18 cellular contexts compared by ENCODE assay signal in genomic region chr3:172302176-172302575, GRCh38.
DNase-seq lines count a peak whose midpoint lies in the region; ATAC-seq and TF ChIP-seq lines count a peak whose summit lies in the region.
"Had no signal": no experiment of that assay in that cellular context is flagged by ENCODE, and none has a peak within 500 bp of the region (broad histone marks: within the 10 kb centered on the region; RNA-seq: fewer than 3 reads in every experiment).

No MANE protein-coding gene starts in this region.

- H3K4me3 ChIP-seq in ACC112 (ENCODE audit: low read depth, low read length): no peak overlapping the region
- H3K4me3 ChIP-seq in HEK293 (ENCODE audit: low read depth, low read length): no peak overlapping the region
- H3K4me3 ChIP-seq in neutrophil (ENCODE audit: low read depth in 1 of 2, low read length in 1 of 2): no peak overlapping the region
- no peak overlapping the region for H3K4me3 ChIP-seq in lower lobe of right lung
- H3K4me3 ChIP-seq: BLaER1, K562 had no signal

- intact Hi-C loops in lower lobe of right lung (cut with DNase I): no loop called here

- H3K9me3 ChIP-seq in HEK293 (ENCODE audit: control insufficient read depth, insufficient read depth, low read depth, low read length): no peaks in the 10 kb centered on the region
- H3K9me3 ChIP-seq in neutrophil: no peaks in the 10 kb centered on the region
- H3K9me3 ChIP-seq in lower lobe of right lung: no peaks in the 10 kb centered on the region
- H3K9me3 ChIP-seq: BLaER1 had no signal

- DNase-seq in fibroblast of gingiva (ENCODE audit: low read depth) (peak; percentile 13), T1000 (lab: John Stamatoyannopoulos, UW) (no peak), lower lobe of right lung (no peak), COR-L47 (lab: John Stamatoyannopoulos, UW) (no peak), GM10266 (ENCODE audit: extremely low spot score) (no peak)
- DNase-seq: Calu3; CD4-positive, alpha-beta memory T cell; NCI-H1105 treated with DMSO at 0.1 percent for 48 hours; NCI-H1694; NCI-H2081 treated with DMSO at 0.1 percent for 48 hours; NCI-H510A; NCI-H774 had no signal

- H3K4me1 ChIP-seq in ACC112 (ENCODE audit: control insufficient read depth, insufficient read depth, low read length, unreplicated experiment) (peaks cover 36% of the 10 kb centered on the region), HEK293 (ENCODE audit: control insufficient read depth, insufficient read depth, low read length) (no peaks in the 10 kb centered on the region), neutrophil (ENCODE audit: control insufficient read depth in 1 of 2, insufficient read depth in 1 of 2, low read depth in 1 of 2, low read length in 1 of 2) (no peaks in the 10 kb centered on the region), lower lobe of right lung (no peaks in the 10 kb centered on the region)
- H3K4me1 ChIP-seq: BLaER1 had no signal

- no peaks in the 10 kb centered on the region for H3K27me3 ChIP-seq in ACC112 (ENCODE audit: insufficient read depth, low read length)
- H3K27me3 ChIP-seq in neutrophil: no peaks in the 10 kb centered on the region
- H3K27me3 ChIP-seq in lower lobe of right lung (ENCODE audit: low read depth): no peaks in the 10 kb centered on the region
- H3K27me3 ChIP-seq: BLaER1 had no signal

- no peak for ATAC-seq in lower lobe of right lung
- ATAC-seq: K562, Right ventricle myocardium inferior had no signal

- CTCF ChIA-PET in HEK293 (lab: Yijun Ruan, JAX): no interaction called here

- POLR2A ChIA-PET in HEK293 (lab: Yijun Ruan, JAX): no interaction called here

- H3K36me3 ChIP-seq in ACC112 (ENCODE audit: insufficient read depth, low read length) (peaks cover 37% of the 10 kb centered on the region), HEK293 (ENCODE audit: control insufficient read depth in 2 of 2, insufficient read depth in 1 of 2, low read length in 2 of 2) (peaks cover 0 to 32% of the 10 kb centered on the region in 2 experiments; a peak in 1 of 3 replicates), neutrophil (peaks cover 72% of the 10 kb centered on the region), lower lobe of right lung (peaks cover 56% of the 10 kb centered on the region)

- no peak overlapping the region for H2AFZ ChIP-seq in ACC112 (ENCODE audit: low read length, unreplicated experiment)

- TF ChIP-seq CTCF in HEK293 (tag by site-specific recombination; IDR thresholded peaks at IDR 0.05): no peak
- no peak for TF ChIP-seq CTCF in neutrophil (IDR thresholded peaks at IDR 0.05)
- TF ChIP-seq CTCF in lower lobe of right lung (IDR thresholded peaks at IDR 0.05): no peak
- TF ChIP-seq CTCF in GM10266 (IDR thresholded peaks at IDR 0.05; ENCODE audit: control insufficient read depth, insufficient read depth, low read depth, missing control alignments): no peak

- peaks cover 20% of the 10 kb centered on the region for H3K79me2 ChIP-seq in ACC112 (ENCODE audit: control insufficient read depth, insufficient read depth, low read length, unreplicated experiment)

- H3K27ac ChIP-seq in ACC112 (ENCODE audit: low read depth, low read length): peak overlapping the region; percentile 1; the same call in 1 of the 2 replicates
- no peak overlapping the region for H3K27ac ChIP-seq in HEK293 (ENCODE audit: extremely low read depth, low read depth, low read length)
- H3K27ac ChIP-seq in neutrophil: peak overlapping the region; percentile 4
- H3K27ac ChIP-seq in lower lobe of right lung: no peak overlapping the region
- H3K27ac ChIP-seq: BLaER1 had no signal

TF ChIP-seq in HEK293, 187 proteins besides CTCF, POLR2A, EP300 and RAD21:
- 0 out of 2 replicates have a peak, but pooled peaks have one; percentile 10 for TF ChIP-seq ZFHX2 (tag by site-specific recombination; conservative IDR thresholded peaks at IDR 0.05)
- TF ChIP-seq ZNF791 (tag by site-specific recombination; IDR thresholded peaks at IDR 0.05): no peak

Comparison
In these comparisons a context has a peak if more than half of its experiments do, and no peak if none do; other contexts are left out.
1. H3K27ac ChIP-seq: peak in ACC112 (single experiment) and neutrophil (single experiment); none in HEK293 (single experiment) and lower lobe of right lung (single experiment).